In genomic region chr9:98256632-98257218, GRCh38 we compare ENCODE assay signal across 8 cellular contexts. TPM values are rescaled to one million over a fixed set of nuclear protein-coding genes. Genes with fewer than 3 reads are reported as not detected.
A peak's percentile ranks its signal among the peaks of the same experiment; 100 is the strongest.
DNase-seq lines count a peak whose midpoint lies in the region; ATAC-seq and TF ChIP-seq lines count a peak whose summit lies in the region.

No MANE protein-coding gene starts in this region.

- H3K9me3 ChIP-seq in MM.1S (replicated peaks; ENCODE audit: insufficient read depth, low read length) = no peaks in the 10 kb centered on the region

- H3K4me2 ChIP-seq in MM.1S (ENCODE audit: low read depth, low read length) = peak overlapping the region; percentile 100

- H3K4me3 ChIP-seq in MM.1S (ENCODE audit: low read length) = peak overlapping the region; percentile 82

- H3F3A ChIP-seq in MM.1S (ENCODE audit: insufficient read depth, low read length) = peaks cover 14% of the 10 kb centered on the region

- H3K36me3 Mint-ChIP-seq in activated CD4-positive, alpha-beta memory T cell treated with anti-CD3 and anti-CD28 coated beads for 36 hours = no peaks in the 10 kb centered on the region
- no peaks in the 10 kb centered on the region for H3K36me3 Mint-ChIP-seq in osteocyte (ENCODE audit: unreplicated experiment)

- H3K9me3 Mint-ChIP-seq in activated CD4-positive, alpha-beta memory T cell treated with anti-CD3 and anti-CD28 coated beads for 36 hours = no peaks in the 10 kb centered on the region
- no peaks in the 10 kb centered on the region for H3K9me3 Mint-ChIP-seq in osteocyte (ENCODE audit: unreplicated experiment)

- intact Hi-C loops in activated CD4-positive, alpha-beta memory T cell treated with anti-CD3 and anti-CD28 coated beads for 36 hours (cut with micrococcal nuclease) = loop anchor here (5.0 to 10.0 kb wide), 3 partner anchors 154 to 858 kb away; partner anchors contain the start of gene XPA

- H3K9me2 ChIP-seq in MM.1S (replicated peaks; ENCODE audit: insufficient read depth, low read length) = no peaks in the 10 kb centered on the region

- CTCF ChIA-PET in activated CD4-positive, alpha-beta memory T cell treated with anti-CD3 and anti-CD28 coated beads for 36 hours (lab: Charles Lee) = interaction anchor here (0.7 to 4.3 kb wide), 9 partner anchors 51 to 334 kb away, joined by 3 to 32 read pairs (median 5); partner anchors contain the start of genes CORO2A, TRIM14 and TRMO

- peak overlapping the region; percentile 95 for H3K27ac Mint-ChIP-seq in activated CD4-positive, alpha-beta memory T cell treated with anti-CD3 and anti-CD28 coated beads for 36 hours
- H3K27ac Mint-ChIP-seq in osteocyte (ENCODE audit: unreplicated experiment) = peak overlapping the region; percentile 99

- no peak for TF ChIP-seq CTCF in MM.1S (IDR thresholded peaks at IDR 0.05; ENCODE audit: low read length)
- TF ChIP-seq CTCF in osteocyte (IDR thresholded peaks at IDR 0.05) = no peak

- DNase-seq in COLO668 (lab: John Stamatoyannopoulos, UW; ENCODE audit: unreplicated experiment) = peak; percentile 23
- peak; percentile 37 for DNase-seq in MM.1S
- peak; percentile 53 for DNase-seq in activated CD4-positive, alpha-beta memory T cell treated with anti-CD3 and anti-CD28 coated beads for 36 hours
- no peak for DNase-seq in epithelial cell of prostate (ENCODE audit: low read depth, low spot score)
- DNase-seq in osteocyte (ENCODE audit: extremely low spot score, unreplicated experiment) = no peak
- no peak for DNase-seq in occipital lobe (lab: John Stamatoyannopoulos, UW)

- H3K4me1 Mint-ChIP-seq in activated CD4-positive, alpha-beta memory T cell treated with anti-CD3 and anti-CD28 coated beads for 36 hours (ENCODE audit: low read depth) = peaks cover 32% of the 10 kb centered on the region
- H3K4me1 Mint-ChIP-seq in osteocyte (ENCODE audit: unreplicated experiment) = peaks cover 44% of the 10 kb centered on the region

- peaks cover 6% of the 10 kb centered on the region; the same call in 1 of the 2 replicates for H3K4me1 ChIP-seq in MM.1S (ENCODE audit: low read length)

- 0 out of 2 replicates have a peak, but pooled peaks cover 6% of the 10 kb centered on the region for H3K27me3 ChIP-seq in MM.1S (replicated peaks; ENCODE audit: insufficient read depth, low read length)

- H3K27ac ChIP-seq in MM.1S (ENCODE audit: low read length) = peak overlapping the region; percentile 95; the same call in 1 of the 2 replicates
- peak overlapping the region; percentile 96 for H3K27ac ChIP-seq in epithelial cell of prostate

- POLR2A ChIA-PET in activated CD4-positive, alpha-beta memory T cell treated with anti-CD3 and anti-CD28 coated beads for 36 hours (lab: Charles Lee) = interaction anchor here (0.6 to 1.9 kb wide), 14 partner anchors 16 to 736 kb away, joined by 3 to 23 read pairs (median 4); partner anchors contain the start of genes CORO2A, NANS and TRIM14

- H2AFZ ChIP-seq in MM.1S (ENCODE audit: low read length) = peak overlapping the region; percentile 86

- H4K20me1 ChIP-seq in MM.1S (ENCODE audit: insufficient read depth, low read length) = no peaks in the 10 kb centered on the region

- ATAC-seq in HG03520 (IDR thresholded peaks at IDR 0.05; ENCODE audit: unreplicated experiment) (no peak), HG03159 (IDR thresholded peaks at IDR 0.05; ENCODE audit: unreplicated experiment) (no peak)

- no peaks in the 10 kb centered on the region for H3K27me3 Mint-ChIP-seq in activated CD4-positive, alpha-beta memory T cell treated with anti-CD3 and anti-CD28 coated beads for 36 hours
- H3K27me3 Mint-ChIP-seq in osteocyte (ENCODE audit: unreplicated experiment) = no peaks in the 10 kb centered on the region

- peak overlapping the region; percentile 87; the same call in 1 of the 2 replicates for H3K9ac ChIP-seq in MM.1S (ENCODE audit: low read length)

- H3K36me3 ChIP-seq in MM.1S (replicated peaks; ENCODE audit: insufficient read depth, low read length) = no peaks in the 10 kb centered on the region

- no peaks in the 10 kb centered on the region for H3K79me2 ChIP-seq in MM.1S (ENCODE audit: low read length)

- H3K4me3 Mint-ChIP-seq in activated CD4-positive, alpha-beta memory T cell treated with anti-CD3 and anti-CD28 coated beads for 36 hours = peak overlapping the region; percentile 85
- peak overlapping the region; percentile 92 for H3K4me3 Mint-ChIP-seq in osteocyte (ENCODE audit: unreplicated experiment)

RNA-seq across cellular contexts. Expression of gene TBC1D2, which starts 1.3 kb away (rescaled TPM):
- total RNA-seq in activated CD4-positive, alpha-beta memory T cell treated with anti-CD3 and anti-CD28 coated beads for 36 hours = 1 to 10 TPM; 5.2 to 5.3 TPM
- 23.7 and 25.6 TPM in 2 replicates for total RNA-seq in osteocyte
- 1.9 TPM for total RNA-seq in occipital lobe

Comparison
In these comparisons a context has a peak if more than half of its experiments do, and no peak if none do; other contexts are left out.
1. DNase-seq: peak in COLO668 (single experiment), MM.1S (single experiment) and activated CD4-positive, alpha-beta memory T cell treated with anti-CD3 and anti-CD28 coated beads for 36 hours (single experiment); none in epithelial cell of prostate (single experiment), osteocyte (single experiment) and occipital lobe (single experiment).